In the genomic region with DNA sequence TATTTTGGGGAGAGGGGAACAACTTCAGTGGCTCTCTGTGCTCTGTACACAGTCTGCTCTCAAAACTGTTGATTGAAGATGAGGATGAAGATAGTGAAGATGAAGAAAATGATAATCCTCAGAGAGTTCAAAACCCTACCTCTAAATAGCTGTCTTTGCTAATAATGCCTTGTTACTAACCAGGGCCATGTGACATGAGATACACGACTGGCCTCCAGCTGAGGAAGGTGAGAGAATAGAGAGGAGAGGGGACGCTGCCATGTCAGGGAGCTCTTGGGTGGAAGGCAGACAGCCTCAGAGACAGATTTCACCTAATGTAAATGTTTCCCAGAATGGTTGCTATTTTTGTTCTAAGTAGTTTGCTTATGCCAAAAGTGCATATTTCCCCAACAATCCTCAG, we compare ENCODE assay signal across 27 cellular contexts.
DNase-seq lines count a peak whose midpoint lies in the region; ATAC-seq and TF ChIP-seq lines count a peak whose summit lies in the region.
"Had no signal": no experiment of that assay in that cellular context is flagged by ENCODE, and none has a peak within 500 bp of the region (broad histone marks: within the 10 kb centered on the region; RNA-seq: fewer than 3 reads in every experiment).

No MANE protein-coding gene starts in this region.

- H4K20me1 ChIP-seq in SK-N-SH (ENCODE audit: insufficient read depth), result no peaks in the 10 kb centered on the region
- no peaks in the 10 kb centered on the region for H4K20me1 ChIP-seq in neural cell (ENCODE audit: insufficient read depth)

- no peaks in the 10 kb centered on the region for H3K9me2 ChIP-seq in SK-N-SH
- no peaks in the 10 kb centered on the region for H3K9me2 ChIP-seq in neural cell (ENCODE audit: insufficient read depth, low read length)

- H3K4me3 ChIP-seq in SK-N-SH (ENCODE audit: low read depth in 2 of 2, low read length in 1 of 2) (no peak overlapping the region), neural cell (ENCODE audit: low read length) (peak overlapping the region; percentile 24), right lobe of liver (no peak overlapping the region)
- H3K4me3 ChIP-seq: ascending aorta, esophagus squamous epithelium, gastroesophageal sphincter, psoas muscle, SK-N-MC, testis had no signal

- no peaks in the 10 kb centered on the region for H3K79me2 ChIP-seq in SK-N-SH (ENCODE audit: insufficient read depth)
- H3K79me2 ChIP-seq in neural cell (replicated peaks; ENCODE audit: insufficient read depth, low read length), result no peaks in the 10 kb centered on the region

- peak in 1 of 2 experiments; percentile 41; a peak in 1 of 4 replicates for TF ChIP-seq EP300 in SK-N-SH (IDR thresholded peaks at IDR 0.05; ENCODE audit: borderline replicate concordance in 1 of 2, low read depth in 1 of 2, low read length in 1 of 2)
- no peak for TF ChIP-seq EP300 in neural cell (conservative IDR thresholded peaks at IDR 0.05; ENCODE audit: poor library complexity, severe bottlenecking)

- TF ChIP-seq CTCF in SK-N-SH (IDR thresholded peaks at IDR 0.05), result no peak
- no peak for TF ChIP-seq CTCF in neural cell (IDR thresholded peaks at IDR 0.05; ENCODE audit: poor library complexity, severe bottlenecking)
- no peak for TF ChIP-seq CTCF in right lobe of liver (IDR thresholded peaks at IDR 0.05)
- no peak for TF ChIP-seq CTCF in GM10248 (IDR thresholded peaks at IDR 0.05; ENCODE audit: control extremely low read depth, extremely low read depth, low read depth, missing control alignments)

- H2AFZ ChIP-seq in SK-N-SH (ENCODE audit: low read depth) (no peak overlapping the region), neural cell (ENCODE audit: low read depth, low read length) (no peak overlapping the region)

- DNase-seq in NCI-H1092 treated with DMSO at 0.1 percent for 48 hours (lab: John Stamatoyannopoulos, UW) (peak; percentile 17), NCI-H1092 (lab: John Stamatoyannopoulos, UW) (no peak), NCI-H1417 treated with DMSO at 0.1 percent for 48 hours (lab: John Stamatoyannopoulos, UW) (peak; percentile 61), SK-N-SH (no peak), right lobe of liver (no peak), germinal center (ENCODE audit: low spot score) (no peak), GM10248 (ENCODE audit: extremely low spot score) (no peak)
- DNase-seq: activated CD4-positive, alpha-beta T cell treated with anti-CD3 and anti-CD28 coated beads for 1 hour; activated CD8-positive, alpha-beta T cell treated with anti-CD3 and anti-CD28 coated beads for 36 hours; caudate nucleus; EL; esophagus squamous epithelium; Kasumi-1; mesenchymal stem cell; MV-4-11; NCI-H2171; NCI-H526 treated with DMSO at 0.1 percent for 48 hours; psoas muscle; RPMI8226; stimulated activated naive CD8-positive, alpha-beta T cell treated with anti-CD3 and anti-CD28 coated beads, Interleukin-15, Interleukin-2, amounts not matched to agents 100 U/mL and 50 U/mL, for 24 hours; testis had no signal

- no peaks in the 10 kb centered on the region for H3K9me3 ChIP-seq in SK-N-SH
- H3K9me3 ChIP-seq in neural cell (ENCODE audit: low read length), result no peaks in the 10 kb centered on the region
- no peaks in the 10 kb centered on the region for H3K9me3 ChIP-seq in right lobe of liver
- H3K9me3 ChIP-seq: ascending aorta, esophagus squamous epithelium, gastroesophageal sphincter, psoas muscle, testis had no signal

- intact Hi-C loops in right lobe of liver (cut with DNase I), result no loop called here

- peak overlapping the region; percentile 5 to 100; a peak in 3 of 4 replicates for H3K27ac ChIP-seq in SK-N-SH (ENCODE audit: low read depth in 2 of 2, low read length in 1 of 2)
- H3K27ac ChIP-seq in neural cell (ENCODE audit: low read length), result peak overlapping the region; percentile 78
- H3K27ac ChIP-seq in right lobe of liver, result no peak overlapping the region
- H3K27ac ChIP-seq: 22Rv1, ascending aorta, esophagus squamous epithelium, gastroesophageal sphincter, psoas muscle, SK-N-MC, testis had no signal

- H3K27me3 ChIP-seq in SK-N-SH (ENCODE audit: insufficient read depth), result no peaks in the 10 kb centered on the region
- no peaks in the 10 kb centered on the region for H3K27me3 ChIP-seq in neural cell (ENCODE audit: insufficient read depth, low read depth, low read length)
- no peaks in the 10 kb centered on the region for H3K27me3 ChIP-seq in right lobe of liver
- H3K27me3 ChIP-seq: ascending aorta, esophagus squamous epithelium, gastroesophageal sphincter, testis had no signal

- 17% methylated on average over 2 of the region's 2 CpGs for WGBS in SK-N-SH (ENCODE audit: low lambda C conversion rate)
- WGBS in right lobe of liver (ENCODE audit: insufficient coverage, low coverage, low lambda C conversion rate, missing lambda C conversion rate), result 80% methylated on average over 1 of the region's 2 CpGs

- POLR2A ChIA-PET in SK-N-SH (lab: Yijun Ruan, JAX), result no interaction called here
- POLR2A ChIA-PET in GM10248 (lab: Yijun Ruan, JAX), result no interaction called here

- CTCF ChIA-PET in SK-N-SH (lab: Yijun Ruan, JAX) (interaction anchor here (1.2 to 5.7 kb wide), 3 partner anchors 27 to 94 kb away, joined by 4 to 116 read pairs (median 31); no protein-coding TSS in a partner anchor), GM10248 (lab: Yijun Ruan, JAX) (interaction anchor here (1.1 to 4.4 kb wide), 7 partner anchors 12 to 61 kb away, joined by 3 to 17 read pairs (median 5); no protein-coding TSS in a partner anchor)

- H3K9ac ChIP-seq in SK-N-SH (no peak overlapping the region), neural cell (ENCODE audit: low read length) (peak overlapping the region; percentile 33)

- H3K4me1 ChIP-seq in SK-N-SH (ENCODE audit: control insufficient read depth in 1 of 2, insufficient read depth in 2 of 2, low read depth in 1 of 2, low read length in 1 of 2), result peaks cover 0 to 62% of the 10 kb centered on the region in 2 experiments; a peak in 3 of 4 replicates
- H3K4me1 ChIP-seq in right lobe of liver, result no peaks in the 10 kb centered on the region
- H3K4me1 ChIP-seq: ascending aorta, esophagus squamous epithelium, psoas muscle, testis had no signal

- H3K4me2 ChIP-seq in SK-N-SH, result no peak overlapping the region
- peak overlapping the region; percentile 29 for H3K4me2 ChIP-seq in neural cell (ENCODE audit: low read length)

- no peak for ATAC-seq in right lobe of liver
- ATAC-seq: activated CD8-positive, alpha-beta T cell treated with anti-CD3 and anti-CD28 coated beads for 36 hours; gastroesophageal sphincter; left lobe of liver; psoas muscle; stimulated activated naive CD8-positive, alpha-beta T cell treated with anti-CD3 and anti-CD28 coated beads, Interleukin-15, Interleukin-2, amounts not matched to agents 100 U/mL and 50 U/mL, for 24 hours had no signal

- TF ChIP-seq RAD21 in SK-N-SH (IDR thresholded peaks at IDR 0.05; ENCODE audit: low read length) (no peak), neural cell (conservative IDR thresholded peaks at IDR 0.05) (no peak)

- TF ChIP-seq POLR2A in right lobe of liver (IDR thresholded peaks at IDR 0.05), result no peak

- no peaks in the 10 kb centered on the region for H3K36me3 ChIP-seq in SK-N-SH (replicated peaks in 1 of 2; ENCODE audit: control insufficient read depth in 1 of 2, insufficient read depth in 2 of 2, low read length in 1 of 2)
- H3K36me3 ChIP-seq in neural cell (ENCODE audit: insufficient read depth, low read length), result no peaks in the 10 kb centered on the region
- no peaks in the 10 kb centered on the region for H3K36me3 ChIP-seq in right lobe of liver
- H3K36me3 ChIP-seq: ascending aorta, esophagus squamous epithelium, gastroesophageal sphincter had no signal

- H3F3A ChIP-seq in SK-N-SH (replicated peaks; ENCODE audit: insufficient read depth) (no peaks in the 10 kb centered on the region), neural cell (ENCODE audit: insufficient read depth, low read length, poor library complexity, severe bottlenecking) (peaks cover 16% of the 10 kb centered on the region)

TF ChIP-seq in SK-N-SH, 30 proteins besides CTCF, POLR2A, EP300 and RAD21:
- no peak for TF ChIP-seq RXRA (IDR thresholded peaks at IDR 0.05; ENCODE audit: borderline replicate concordance, low read depth)
- TF ChIP-seq POLR2AphosphoS5 (IDR thresholded peaks at IDR 0.05; ENCODE audit: low read depth, low read length), result peak; percentile 26; the same call in 1 of the 2 replicates
- no peak for TF ChIP-seq SIN3A (IDR thresholded peaks at IDR 0.05; ENCODE audit: borderline replicate concordance, low read depth, low read length)
- no peak for TF ChIP-seq ELF1 (IDR thresholded peaks at IDR 0.05)
- TF ChIP-seq, protein P1, sequence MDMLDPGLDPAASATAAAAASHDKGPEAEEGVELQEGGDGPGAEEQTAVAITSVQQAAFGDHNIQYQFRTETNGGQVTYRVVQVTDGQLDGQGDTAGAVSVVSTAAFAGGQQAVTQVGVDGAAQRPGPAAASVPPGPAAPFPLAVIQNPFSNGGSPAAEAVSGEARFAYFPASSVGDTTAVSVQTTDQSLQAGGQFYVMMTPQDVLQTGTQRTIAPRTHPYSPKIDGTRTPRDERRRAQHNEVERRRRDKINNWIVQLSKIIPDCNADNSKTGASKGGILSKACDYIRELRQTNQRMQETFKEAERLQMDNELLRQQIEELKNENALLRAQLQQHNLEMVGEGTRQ (IDR thresholded peaks at IDR 0.05; ENCODE audit: borderline replicate concordance, low read depth, low read length), result no peak

TF ChIP-seq in neural cell, 6 proteins besides CTCF, POLR2A, EP300 and RAD21 (continues in another document):
- no peak for TF ChIP-seq MXI1 (conservative IDR thresholded peaks at IDR 0.05; ENCODE audit: poor library complexity, severe bottlenecking)
- TF ChIP-seq TAF1 (IDR thresholded peaks at IDR 0.05; ENCODE audit: low read depth), result no peak

Comparison
In these comparisons a context has a peak if more than half of its experiments do, and no peak if none do; other contexts are left out.
1. DNase-seq: peak in NCI-H1092 treated with DMSO at 0.1 percent for 48 hours (single experiment) and NCI-H1417 treated with DMSO at 0.1 percent for 48 hours (single experiment); none in NCI-H1092 (single experiment), SK-N-SH (single experiment), right lobe of liver (0 of 3), germinal center (single experiment) and GM10248 (single experiment).
2. H3K27ac ChIP-seq: peak in SK-N-SH (2 of 2) and neural cell (single experiment); none in right lobe of liver (0 of 3).